Comparison of ENCODE assay signal across 1 cellular context in the genomic region with DNA sequence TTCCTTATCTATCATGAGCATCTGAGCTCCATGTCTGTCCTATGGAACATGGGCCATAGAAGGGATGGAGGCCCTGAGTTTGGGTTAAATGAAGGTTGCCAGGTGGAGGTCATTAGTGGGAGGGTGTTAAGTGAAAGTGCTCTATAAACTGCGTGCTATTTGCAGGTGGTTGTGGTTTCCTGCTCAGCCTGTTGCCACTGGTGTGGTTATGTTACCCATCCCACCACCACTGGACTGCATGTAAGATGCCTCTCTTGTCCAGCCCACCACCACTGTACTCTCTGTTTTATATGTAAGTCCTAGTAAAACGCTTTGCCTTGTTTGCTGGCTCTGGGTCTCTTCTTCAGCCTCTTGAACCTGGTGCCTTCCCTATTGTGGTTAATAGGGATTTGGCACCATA.
TF ChIP-seq lines count a peak whose summit lies in the region.

No MANE protein-coding gene starts in this region.

TF ChIP-seq in H1, 55 proteins besides CTCF, POLR2A, EP300 and RAD21 (continued from another document):
- TF ChIP-seq RNF2 (IDR thresholded peaks at IDR 0.05; ENCODE audit: borderline replicate concordance, low read depth, low read length, missing control alignments, poor library complexity, severe bottlenecking): no peak
- no peak for TF ChIP-seq SUZ12 (IDR thresholded peaks at IDR 0.05; ENCODE audit: low read length)
- TF ChIP-seq TEAD4 (IDR thresholded peaks at IDR 0.05; ENCODE audit: low read depth, low read length): no peak
- TF ChIP-seq MAX (IDR thresholded peaks at IDR 0.05): no peak
